Comparison of ENCODE assay signal across 9 cellular contexts in genomic region chr16:12546918-12547607, GRCh38.
DNase-seq lines count a peak whose midpoint lies in the region; ATAC-seq and TF ChIP-seq lines count a peak whose summit lies in the region.
"Had no signal": no experiment of that assay in that cellular context is flagged by ENCODE, and none has a peak within 500 bp of the region (broad histone marks: within the 10 kb centered on the region; RNA-seq: fewer than 3 reads in every experiment).

No MANE protein-coding gene starts in this region.

- H3K27ac Mint-ChIP-seq in activated naive CD4-positive, alpha-beta T cell treated with anti-CD3 and anti-CD28 coated beads, Interleukin-2, amount 50 U/mL, for 72 hours, result peak overlapping the region; percentile 70 to 85

- TF ChIP-seq CTCF in GM20000 (IDR thresholded peaks at IDR 0.05; ENCODE audit: extremely low read depth, missing control alignments), result no peak
- no peak for TF ChIP-seq CTCF in coronary artery (IDR thresholded peaks at IDR 0.05)
- no peak for TF ChIP-seq CTCF in spleen (IDR thresholded peaks at IDR 0.05 in 8 of 11, conservative IDR thresholded peaks at IDR 0.05 in 3 of 11)

- no peaks in the 10 kb centered on the region for H3K36me3 ChIP-seq in spleen

- peak; percentile 41 for ATAC-seq in GM18499 (IDR thresholded peaks at IDR 0.05; ENCODE audit: insufficient read depth, unreplicated experiment)
- peak; percentile 60 for ATAC-seq in HG03196 (IDR thresholded peaks at IDR 0.05; ENCODE audit: unreplicated experiment)
- ATAC-seq in activated naive CD4-positive, alpha-beta T cell treated with anti-CD3 and anti-CD28 coated beads, Interleukin-2, amount 50 U/mL, for 72 hours, result peak in 1 of 2 donors; percentile 47

- no peaks in the 10 kb centered on the region for H3K9me3 Mint-ChIP-seq in activated naive CD4-positive, alpha-beta T cell treated with anti-CD3 and anti-CD28 coated beads, Interleukin-2, amount 50 U/mL, for 72 hours
- H3K9me3 Mint-ChIP-seq: brain had no signal

- no peaks in the 10 kb centered on the region for H3K9me3 ChIP-seq in spleen

- H3K36me3 Mint-ChIP-seq in activated naive CD4-positive, alpha-beta T cell treated with anti-CD3 and anti-CD28 coated beads, Interleukin-2, amount 50 U/mL, for 72 hours, result peaks cover 0 to under 1% of the 10 kb centered on the region in 2 donors
- H3K36me3 Mint-ChIP-seq: brain had no signal

- no peak overlapping the region for H3K4me3 ChIP-seq in coronary artery
- no peak overlapping the region for H3K4me3 ChIP-seq in spleen

- 36 to 48% (median 39%) methylated on average over 5 of the region's 5 CpGs for WGBS in spleen, 5 donors

- DNase-seq in GM20000 (ENCODE audit: low spot score) (peak; percentile 61), coronary artery (ENCODE audit: low spot score) (no peak), spleen (no peak), putamen (ENCODE audit: low spot score) (no peak)
- DNase-seq in activated naive CD4-positive, alpha-beta T cell treated with anti-CD3 and anti-CD28 coated beads, Interleukin-2, amount 50 U/mL, for 72 hours (ENCODE audit: low spot score in 2 of 2), result no peak
- DNase-seq in activated effector memory CD4-positive, alpha-beta T cell treated with Interleukin-2 at 50 U/mL for 16 hours, result no peak

- H3K4me1 ChIP-seq in spleen, result peaks cover 4 to 79% (median 32%) of the 10 kb centered on the region in 6 donors

- intact Hi-C loops in spleen (cut with DNase I; ENCODE audit: low total_unique reads), result no loop called here

- no peaks in the 10 kb centered on the region for H3K27me3 ChIP-seq in spleen (replicated peaks in 1 of 7)

- TF ChIP-seq POLR2A in spleen (IDR thresholded peaks at IDR 0.05), result no peak

- H3K27ac ChIP-seq in coronary artery (no peak overlapping the region), spleen (peak overlapping the region in 2 of 8 donors; percentile 16 to 36)
